In genomic region chr9:136525207-136525606, GRCh38 we compare ENCODE assay signal across 18 cellular contexts. TPM values are rescaled to one million over a fixed set of nuclear protein-coding genes. Genes with fewer than 3 reads are reported as not detected.
DNase-seq lines count a peak whose midpoint lies in the region; ATAC-seq and TF ChIP-seq lines count a peak whose summit lies in the region.
"Had no signal": no experiment of that assay in that cellular context is flagged by ENCODE, and none has a peak within 500 bp of the region (broad histone marks: within the 10 kb centered on the region; RNA-seq: fewer than 3 reads in every experiment).

No MANE protein-coding gene starts in this region.

- peak overlapping the region; percentile 50 to 100 (median 86); a peak in 21 of 22 replicates for H3K4me2 ChIP-seq in BLaER1 treated with 17β-estradiol and CSF1 and Interleukin-3, amounts not matched to agents 10 nM and 100 nM
- H3K4me2 ChIP-seq in SK-N-SH, result no peak overlapping the region

- CTCF ChIA-PET in RWPE1 (lab: Yijun Ruan, JAX) (no interaction called here), SK-N-SH (lab: Yijun Ruan, JAX) (no interaction called here)
- CTCF ChIA-PET in CD8-positive, alpha-beta memory T cell (lab: Charles Lee), result no interaction called here

- intact Hi-C loops in gastrocnemius medialis (cut with DNase I; ENCODE audit: low total_unique reads), result loop anchor here (5.0 to 10.0 kb wide), 2 partner anchors 38 to 110 kb away; no protein-coding TSS in a partner anchor

- POLR2A ChIA-PET in RWPE1 (lab: Yijun Ruan, JAX; ENCODE audit: low non-redundant PET), result interaction anchor here (0.7 kb wide), 1 partner anchor 15 kb away, joined by 11 read pairs; no protein-coding TSS in a partner anchor
- POLR2A ChIA-PET in CD8-positive, alpha-beta memory T cell (lab: Charles Lee), result no interaction called here
- POLR2A ChIA-PET in SK-N-SH (lab: Yijun Ruan, JAX), result no interaction called here

- WGBS in SK-N-SH (ENCODE audit: low lambda C conversion rate), result 82% methylated on average over 4 of the region's 21 CpGs

- no peaks in the 10 kb centered on the region for H3K27me3 Mint-ChIP-seq in CD8-positive, alpha-beta memory T cell
- H3K27me3 Mint-ChIP-seq: stimulated activated naive B cell treated with anti-CD40 and anti-IgM and Interleukin-4, amounts not matched to agents 10 μg/mL and 1 μg/mL and 100 μg/mL, for 72 hours; type B pancreatic cell had no signal

- no peaks in the 10 kb centered on the region for H3K9me3 Mint-ChIP-seq in CD8-positive, alpha-beta memory T cell
- H3K9me3 Mint-ChIP-seq: activated T-helper 2 cell treated with anti-CD3 and anti-CD28 coated beads, Interferon-gamma antibody, Interleukin-2, Interleukin-4, amounts not matched to agents 10 μg/mL and 5 μg/mL and 100 μg/mL, durations not matched to agents 14 hours and 24 hours and 36 hours; neural progenitor cell; stimulated activated naive B cell treated with anti-CD40 and anti-IgM and Interleukin-4, amounts not matched to agents 10 μg/mL and 1 μg/mL and 100 μg/mL, for 72 hours; type B pancreatic cell had no signal

- no peak overlapping the region for H3K27ac Mint-ChIP-seq in CD8-positive, alpha-beta memory T cell
- H3K27ac Mint-ChIP-seq: activated T-helper 2 cell treated with anti-CD3 and anti-CD28 coated beads, Interferon-gamma antibody, Interleukin-2, Interleukin-4, amounts not matched to agents 10 μg/mL and 5 μg/mL and 100 μg/mL, durations not matched to agents 14 hours and 24 hours and 36 hours; type B pancreatic cell had no signal

- peak overlapping the region in 1 of 10 experiments; percentile 25; a peak in 2 of 20 replicates for H3K4me3 ChIP-seq in BLaER1 treated with 17β-estradiol and CSF1 and Interleukin-3, amounts not matched to agents 10 nM and 100 nM
- peak overlapping the region in 1 of 4 donors; percentile 30 for H3K4me3 ChIP-seq in gastrocnemius medialis
- no peak overlapping the region for H3K4me3 ChIP-seq in CD8-positive, alpha-beta memory T cell (ENCODE audit: low read length)
- no peak overlapping the region for H3K4me3 ChIP-seq in SK-N-SH (ENCODE audit: low read depth in 2 of 2, low read length in 1 of 2)
- H3K4me3 ChIP-seq: cardiac muscle cell, HAP-1, neural progenitor cell, SK-N-MC had no signal

- H2AFZ ChIP-seq in SK-N-SH (ENCODE audit: low read depth), result no peak overlapping the region
- H2AFZ ChIP-seq: neural progenitor cell had no signal

- peak overlapping the region in 2 of 11 experiments; percentile 27 to 57; a peak in 2 of 22 replicates for H3K9ac ChIP-seq in BLaER1 treated with 17β-estradiol and CSF1 and Interleukin-3, amounts not matched to agents 10 nM and 100 nM
- H3K9ac ChIP-seq in SK-N-SH, result no peak overlapping the region
- H3K9ac ChIP-seq: neural progenitor cell had no signal

- TF ChIP-seq CTCF in RWPE1 (conservative IDR thresholded peaks at IDR 0.05; ENCODE audit: low read depth) (no peak), gastrocnemius medialis (IDR thresholded peaks at IDR 0.05 in 4 of 5, conservative IDR thresholded peaks at IDR 0.05 in 1 of 5) (no peak), SK-N-SH (IDR thresholded peaks at IDR 0.05) (no peak)

- DNase-seq in RWPE1 (ENCODE audit: low spot score), result no peak
- DNase-seq in gastrocnemius medialis, result peak; percentile 39 to 69
- no peak for DNase-seq in pons (ENCODE audit: low spot score)
- DNase-seq in CD8-positive, alpha-beta memory T cell, result no peak
- DNase-seq in SK-N-SH, result no peak
- DNase-seq: effector CD4-positive, alpha-beta T cell; KG1; NCI-H526 treated with DMSO at 0.1 percent for 48 hours; stimulated activated naive B cell treated with anti-CD40 and anti-IgM and Interleukin-4, amounts not matched to agents 10 μg/mL and 1 μg/mL and 100 μg/mL, for 72 hours had no signal

- no peaks in the 10 kb centered on the region for H3K9me2 ChIP-seq in SK-N-SH

- TF ChIP-seq EP300 in SK-N-SH (IDR thresholded peaks at IDR 0.05; ENCODE audit: borderline replicate concordance in 1 of 2, low read depth in 1 of 2, low read length in 1 of 2), result no peak

- H3K36me3 Mint-ChIP-seq in CD8-positive, alpha-beta memory T cell, result peaks cover 0 to 14% (median 0%) of the 10 kb centered on the region in 3 donors
- H3K36me3 Mint-ChIP-seq: type B pancreatic cell had no signal

- H4K20me1 ChIP-seq in BLaER1 treated with 17β-estradiol and CSF1 and Interleukin-3, amounts not matched to agents 10 nM and 100 nM, result peaks cover 96 to 100% (median 98%) of the 10 kb centered on the region in 11 experiments
- peaks cover 36% of the 10 kb centered on the region for H4K20me1 ChIP-seq in SK-N-SH (ENCODE audit: insufficient read depth)

- H3K79me2 ChIP-seq in SK-N-SH (ENCODE audit: insufficient read depth), result peaks cover 2% of the 10 kb centered on the region; the same call in 1 of the 2 replicates

- no peaks in the 10 kb centered on the region for H3F3A ChIP-seq in SK-N-SH (replicated peaks; ENCODE audit: insufficient read depth)

- H3K4me3 Mint-ChIP-seq in CD8-positive, alpha-beta memory T cell, result no peak overlapping the region
- H3K4me3 Mint-ChIP-seq: neural progenitor cell; stimulated activated naive B cell treated with anti-CD40 and anti-IgM and Interleukin-4, amounts not matched to agents 10 μg/mL and 1 μg/mL and 100 μg/mL, for 72 hours; type B pancreatic cell had no signal

- H3K27me3 ChIP-seq in BLaER1 treated with 17β-estradiol and CSF1 and Interleukin-3, amounts not matched to agents 10 nM and 100 nM, result peaks cover 0 to 32% (median 0%) of the 10 kb centered on the region in 11 experiments; a peak in 8 of 22 replicates
- no peaks in the 10 kb centered on the region for H3K27me3 ChIP-seq in layer of hippocampus (ENCODE audit: control insufficient read depth, insufficient read depth, low read length)
- H3K27me3 ChIP-seq in gastrocnemius medialis, result no peaks in the 10 kb centered on the region
- H3K27me3 ChIP-seq in CD8-positive, alpha-beta memory T cell (ENCODE audit: insufficient read depth, low read length, poor library complexity, severe bottlenecking), result no peaks in the 10 kb centered on the region
- H3K27me3 ChIP-seq in SK-N-SH (ENCODE audit: insufficient read depth), result no peaks in the 10 kb centered on the region
- H3K27me3 ChIP-seq: cardiac muscle cell, neural progenitor cell had no signal

- TF ChIP-seq RAD21 in SK-N-SH (IDR thresholded peaks at IDR 0.05; ENCODE audit: low read length), result no peak

- no peak for TF ChIP-seq POLR2A in gastrocnemius medialis (IDR thresholded peaks at IDR 0.05)

- peaks cover 3 to 10% (median 3%) of the 10 kb centered on the region in 3 donors for H3K4me1 Mint-ChIP-seq in CD8-positive, alpha-beta memory T cell

- ATAC-seq in gastrocnemius medialis, result peak; percentile 42 to 53
- ATAC-seq in GM19455 (IDR thresholded peaks at IDR 0.05; ENCODE audit: unreplicated experiment), result no peak
- ATAC-seq: stimulated activated naive B cell treated with anti-CD40 and anti-IgM and Interleukin-4, amounts not matched to agents 10 μg/mL and 1 μg/mL and 100 μg/mL, for 72 hours had no signal

- no peaks in the 10 kb centered on the region for H3K9me3 ChIP-seq in BLaER1 treated with 17β-estradiol and CSF1 and Interleukin-3, amounts not matched to agents 10 nM and 100 nM (replicated peaks in 1 of 11)
- H3K9me3 ChIP-seq in gastrocnemius medialis (no peaks in the 10 kb centered on the region), SK-N-SH (no peaks in the 10 kb centered on the region)
- H3K9me3 ChIP-seq in CD8-positive, alpha-beta memory T cell (ENCODE audit: low read length), result no peaks in the 10 kb centered on the region
- H3K9me3 ChIP-seq: HAP-1 had no signal

- peaks cover 75 to 98% (median 88%) of the 10 kb centered on the region in 10 experiments for H3K4me1 ChIP-seq in BLaER1 treated with 17β-estradiol and CSF1 and Interleukin-3, amounts not matched to agents 10 nM and 100 nM
- peaks cover 39 to 63% of the 10 kb centered on the region in 2 donors for H3K4me1 ChIP-seq in gastrocnemius medialis
- peaks cover 19% of the 10 kb centered on the region for H3K4me1 ChIP-seq in CD8-positive, alpha-beta memory T cell (ENCODE audit: insufficient read depth, low read length)
- peaks cover 0 to 13% of the 10 kb centered on the region in 2 experiments; a peak in 1 of 4 replicates for H3K4me1 ChIP-seq in SK-N-SH (ENCODE audit: control insufficient read depth in 1 of 2, insufficient read depth in 2 of 2, low read depth in 1 of 2, low read length in 1 of 2)
- H3K4me1 ChIP-seq: HAP-1 had no signal

- H3K36me3 ChIP-seq in BLaER1 treated with 17β-estradiol and CSF1 and Interleukin-3, amounts not matched to agents 10 nM and 100 nM, result peaks cover 14 to 37% (median 23%) of the 10 kb centered on the region in 11 experiments; a peak in 20 of 22 replicates
- H3K36me3 ChIP-seq in gastrocnemius medialis (no peaks in the 10 kb centered on the region), SK-N-SH (replicated peaks in 1 of 2; ENCODE audit: control insufficient read depth in 1 of 2, insufficient read depth in 2 of 2, low read length in 1 of 2) (peaks cover 0 to 5% of the 10 kb centered on the region in 2 experiments)
- H3K36me3 ChIP-seq in CD8-positive, alpha-beta memory T cell (ENCODE audit: insufficient read depth, low read length), result no peaks in the 10 kb centered on the region
- H3K36me3 ChIP-seq: cardiac muscle cell, HAP-1, neural progenitor cell had no signal

- in situ Hi-C loops in gastrocnemius medialis (cut with MboI; ENCODE audit: low sequenced_read_pairs in 4 of 4), result no loop called here

- H3K27ac ChIP-seq in BLaER1 treated with 17β-estradiol and CSF1 and Interleukin-3, amounts not matched to agents 10 nM and 100 nM, result no peak overlapping the region
- H3K27ac ChIP-seq in RWPE1 (peak overlapping the region; percentile 83), layer of hippocampus (ENCODE audit: low read depth, low read length) (peak overlapping the region; percentile 92), gastrocnemius medialis (peak overlapping the region; percentile 52 to 75 (median 62)), SK-N-SH (ENCODE audit: low read depth in 2 of 2, low read length in 1 of 2) (no peak overlapping the region)
- H3K27ac ChIP-seq in CD8-positive, alpha-beta memory T cell (ENCODE audit: low read depth, low read length), result no peak overlapping the region
- H3K27ac ChIP-seq: cardiac muscle cell, SK-N-MC had no signal

TF ChIP-seq in SK-N-SH, 30 proteins besides CTCF, POLR2A, EP300 and RAD21 (continues in another document):
- TF ChIP-seq RXRA (IDR thresholded peaks at IDR 0.05; ENCODE audit: borderline replicate concordance, low read depth) (no peak), FOXJ3 (CRISPR knock-in tag; IDR thresholded peaks at IDR 0.05) (no peak), YY1 (IDR thresholded peaks at IDR 0.05; ENCODE audit: low read depth) (no peak)

RNA-seq across cellular contexts. Expression of gene NOTCH1, which starts 20.6 kb away (rescaled TPM):
- total RNA-seq in gastrocnemius medialis, result 10 to 100 TPM in 1 of 4 donors, 1 to 10 TPM in 3; 6.3 to 15.4 (median 8.2) TPM
- 10 to 100 TPM; 70.0 to 79.5 TPM for total RNA-seq in CD8-positive, alpha-beta memory T cell
- 5.1 TPM for polyA plus RNA-seq in CD8-positive, alpha-beta memory T cell
- 2.6 and 6.6 TPM in 2 replicates for polyA plus RNA-seq in SK-N-SH (2012; rRNA removed)
- 3.3 and 4.8 TPM in 2 replicates for polyA plus RNA-seq in SK-N-SH (2012; cell fraction: cytosol; rRNA removed)
- polyA plus RNA-seq in SK-N-SH (2012; cell fraction: nucleus; rRNA removed), result 25.0 and 35.2 TPM in 2 replicates

RNA-seq across cellular contexts. Expression of gene SEC16A, which starts 42.4 kb away (rescaled TPM):
- 10 to 100 TPM; 23.9 to 50.4 (median 46.6) TPM for total RNA-seq in gastrocnemius medialis
- total RNA-seq in CD8-positive, alpha-beta memory T cell, result 10 to 100 TPM; 75.5 to 78.0 TPM
- polyA plus RNA-seq in CD8-positive, alpha-beta memory T cell, result 42.9 TPM
- 14.8 and 25.9 TPM in 2 replicates for polyA plus RNA-seq in SK-N-SH (2012; rRNA removed)
- 17.4 and 19.1 TPM in 2 replicates for polyA plus RNA-seq in SK-N-SH (2012; cell fraction: cytosol; rRNA removed)
- 87.5 and 96.8 TPM in 2 replicates for polyA plus RNA-seq in SK-N-SH (2012; cell fraction: nucleus; rRNA removed)

Comparison
In these comparisons a context has a peak if more than half of its experiments do, and no peak if none do; other contexts are left out.
1. H3K27ac ChIP-seq: peak in RWPE1 (single experiment), layer of hippocampus (single experiment) and gastrocnemius medialis (4 of 4); none in BLaER1 treated with 17β-estradiol and CSF1 and Interleukin-3, amounts not matched to agents 10 nM and 100 nM (0 of 11), CD8-positive, alpha-beta memory T cell (single experiment) and SK-N-SH (0 of 2).
2. DNase-seq: peak in gastrocnemius medialis (2 of 2); none in RWPE1 (single experiment), pons (single experiment), CD8-positive, alpha-beta memory T cell (0 of 5) and SK-N-SH (single experiment).
3. RNA of gene NOTCH1, which starts 20.6 kb away (total RNA-seq): 70.0 to 79.5 TPM in CD8-positive, alpha-beta memory T cell; 6.3 to 15.4 TPM in gastrocnemius medialis; every median in the first group is over 4 times any median in the second.